ENCODE assay signal across 1 cellular context in the genomic region with DNA sequence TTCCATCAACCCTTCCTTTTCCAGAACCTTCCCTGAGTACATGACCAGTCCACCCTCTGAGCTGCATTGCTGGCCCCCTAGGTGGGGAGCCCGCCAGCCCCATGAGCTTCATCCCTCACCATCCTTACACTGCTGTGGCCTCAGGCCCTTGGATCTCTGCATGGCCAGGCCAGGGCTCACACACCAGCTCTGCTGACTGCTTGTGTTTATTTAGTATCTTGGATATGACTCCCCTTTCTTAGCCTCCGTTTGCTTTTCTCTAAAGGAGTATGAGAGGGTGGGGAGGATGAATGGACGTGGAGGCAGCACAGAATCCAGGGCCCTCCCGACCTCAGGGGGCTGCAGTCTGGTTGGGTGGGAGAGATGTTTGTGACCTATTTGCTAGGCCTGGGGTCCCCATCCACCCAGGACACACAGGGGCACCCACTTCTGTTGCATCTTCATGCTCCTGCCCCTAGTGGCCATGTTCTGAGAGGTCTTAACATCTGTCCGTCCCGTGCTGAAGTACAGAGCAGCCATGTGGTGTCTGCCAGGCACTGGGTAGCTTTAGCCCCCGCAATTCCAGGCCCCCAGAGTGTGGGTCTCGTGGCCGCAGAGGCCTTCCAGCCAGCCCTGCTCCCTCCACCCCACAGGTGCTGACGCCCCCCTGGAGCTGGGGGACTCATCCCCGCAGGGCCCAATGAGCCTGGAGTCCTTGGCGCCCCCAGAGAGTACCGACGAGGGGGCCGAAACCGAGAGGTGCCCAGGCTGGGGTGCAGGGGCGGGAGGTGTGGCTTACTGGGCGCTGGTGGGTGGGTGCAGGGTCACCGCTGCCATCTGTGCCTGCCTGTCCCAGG.
TF ChIP-seq lines count a peak whose summit lies in the region.

No MANE protein-coding gene starts in this region.

TF ChIP-seq in endothelial cell of umbilical vein, 7 proteins besides CTCF, POLR2A, EP300 and RAD21:
- TF ChIP-seq FOS (IDR thresholded peaks at IDR 0.05; ENCODE audit: borderline replicate concordance, insufficient read depth, low read length) (no peak), JUN (IDR thresholded peaks at IDR 0.05; ENCODE audit: borderline replicate concordance, insufficient read depth, insufficient read length, low read depth) (no peak), EZH2 (IDR thresholded peaks at IDR 0.05; ENCODE audit: borderline replicate concordance, low read depth, low read length, severe bottlenecking) (no peak), MYC (IDR thresholded peaks at IDR 0.05; ENCODE audit: low read depth, low read length) (no peak), GATA2 (IDR thresholded peaks at IDR 0.05; ENCODE audit: insufficient read depth, insufficient read length, low read depth, low read length) (no peak), POLR2AphosphoS5 (IDR thresholded peaks at IDR 0.05; ENCODE audit: insufficient read depth, low read depth, low read length) (no peak)
- TF ChIP-seq, protein P1, sequence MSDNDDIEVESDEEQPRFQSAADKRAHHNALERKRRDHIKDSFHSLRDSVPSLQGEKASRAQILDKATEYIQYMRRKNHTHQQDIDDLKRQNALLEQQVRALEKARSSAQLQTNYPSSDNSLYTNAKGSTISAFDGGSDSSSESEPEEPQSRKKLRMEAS (IDR thresholded peaks at IDR 0.05; ENCODE audit: insufficient read depth, insufficient read length): no peak
